Comparison of ENCODE assay signal across 8 cellular contexts in genomic region chr1:40038693-40039092, GRCh38. TPM values are rescaled to one million over a fixed set of nuclear protein-coding genes. Genes with fewer than 3 reads are reported as not detected.
DNase-seq lines count a peak whose midpoint lies in the region; ATAC-seq and TF ChIP-seq lines count a peak whose summit lies in the region.

No MANE protein-coding gene starts in this region.

- H3K27me3 ChIP-seq in lower lobe of right lung (ENCODE audit: low read depth) = no peaks in the 10 kb centered on the region

- ATAC-seq in lower lobe of right lung = no peak
- no peak for ATAC-seq in HG03354 (IDR thresholded peaks at IDR 0.05; ENCODE audit: poor library complexity, severe bottlenecking, unreplicated experiment)

- peak overlapping the region; percentile 100 for H3K27ac ChIP-seq in lower lobe of right lung

- peaks cover 6% of the 10 kb centered on the region for H3K27me3 Mint-ChIP-seq in activated naive CD4-positive, alpha-beta T cell treated with anti-CD3 and anti-CD28 coated beads, Interleukin-2, amount 10 ng/mL, durations not matched to agents 7 days and 5 days
- H3K27me3 Mint-ChIP-seq in activated CD4-positive, alpha-beta memory T cell treated with anti-CD3 and anti-CD28 coated beads for 36 hours = no peaks in the 10 kb centered on the region
- H3K27me3 Mint-ChIP-seq in type B pancreatic cell = peaks cover 3% of the 10 kb centered on the region

- H3K4me3 Mint-ChIP-seq in activated naive CD4-positive, alpha-beta T cell treated with anti-CD3 and anti-CD28 coated beads, Interleukin-2, amount 10 ng/mL, durations not matched to agents 7 days and 5 days = peak overlapping the region; percentile 93
- H3K4me3 Mint-ChIP-seq in activated CD4-positive, alpha-beta memory T cell treated with anti-CD3 and anti-CD28 coated beads for 36 hours = peak overlapping the region; percentile 58
- H3K4me3 Mint-ChIP-seq in type B pancreatic cell = peak overlapping the region; percentile 38

- no peaks in the 10 kb centered on the region for H3K9me3 ChIP-seq in lower lobe of right lung

- POLR2A ChIA-PET in activated CD4-positive, alpha-beta memory T cell treated with anti-CD3 and anti-CD28 coated beads for 36 hours (lab: Charles Lee) = interaction anchor here (0.9 to 4.1 kb wide), 4 partner anchors 12 to 941 kb away, joined by 3 to 27 read pairs (median 4); partner anchors contain the start of gene CTPS1

- H3K36me3 ChIP-seq in lower lobe of right lung = peaks cover 10% of the 10 kb centered on the region

- CTCF ChIA-PET in activated naive CD4-positive, alpha-beta T cell treated with anti-CD3 and anti-CD28 coated beads, Interleukin-2, amount 10 ng/mL, durations not matched to agents 7 days and 5 days (lab: Charles Lee) = interaction anchor here (1.1 to 1.6 kb wide), 3 partner anchors 20 to 216 kb away, joined by 3 to 4 read pairs (median 3); no protein-coding TSS in a partner anchor
- CTCF ChIA-PET in activated CD4-positive, alpha-beta memory T cell treated with anti-CD3 and anti-CD28 coated beads for 36 hours (lab: Charles Lee) = interaction anchor here (0.6 to 1.8 kb wide), 6 partner anchors 21 to 244 kb away, joined by 3 to 9 read pairs (median 4); partner anchors contain the start of gene MYCL

- peaks cover 73% of the 10 kb centered on the region for H3K4me1 Mint-ChIP-seq in activated naive CD4-positive, alpha-beta T cell treated with anti-CD3 and anti-CD28 coated beads, Interleukin-2, amount 10 ng/mL, durations not matched to agents 7 days and 5 days
- peaks cover 47% of the 10 kb centered on the region for H3K4me1 Mint-ChIP-seq in activated CD4-positive, alpha-beta memory T cell treated with anti-CD3 and anti-CD28 coated beads for 36 hours (ENCODE audit: low read depth)
- peaks cover 22% of the 10 kb centered on the region for H3K4me1 Mint-ChIP-seq in type B pancreatic cell (ENCODE audit: unreplicated experiment)

- H3K9me3 Mint-ChIP-seq in activated naive CD4-positive, alpha-beta T cell treated with anti-CD3 and anti-CD28 coated beads, Interleukin-2, amount 10 ng/mL, durations not matched to agents 7 days and 5 days = no peaks in the 10 kb centered on the region
- no peaks in the 10 kb centered on the region for H3K9me3 Mint-ChIP-seq in activated CD4-positive, alpha-beta memory T cell treated with anti-CD3 and anti-CD28 coated beads for 36 hours
- no peaks in the 10 kb centered on the region for H3K9me3 Mint-ChIP-seq in type B pancreatic cell

- H3K4me1 ChIP-seq in lower lobe of right lung = peaks cover 71% of the 10 kb centered on the region

- peak overlapping the region; percentile 98 for H3K27ac Mint-ChIP-seq in activated naive CD4-positive, alpha-beta T cell treated with anti-CD3 and anti-CD28 coated beads, Interleukin-2, amount 10 ng/mL, durations not matched to agents 7 days and 5 days
- H3K27ac Mint-ChIP-seq in activated CD4-positive, alpha-beta memory T cell treated with anti-CD3 and anti-CD28 coated beads for 36 hours = peak overlapping the region; percentile 98
- peak overlapping the region; percentile 98 for H3K27ac Mint-ChIP-seq in type B pancreatic cell

- H3K36me3 Mint-ChIP-seq in activated naive CD4-positive, alpha-beta T cell treated with anti-CD3 and anti-CD28 coated beads, Interleukin-2, amount 10 ng/mL, durations not matched to agents 7 days and 5 days = peaks cover 32% of the 10 kb centered on the region
- H3K36me3 Mint-ChIP-seq in activated CD4-positive, alpha-beta memory T cell treated with anti-CD3 and anti-CD28 coated beads for 36 hours = peaks cover 25% of the 10 kb centered on the region
- peaks cover 10% of the 10 kb centered on the region for H3K36me3 Mint-ChIP-seq in type B pancreatic cell

- no peak for DNase-seq in activated naive CD4-positive, alpha-beta T cell treated with anti-CD3 and anti-CD28 coated beads, Interleukin-2, amount 10 ng/mL, durations not matched to agents 7 days and 5 days
- no peak for DNase-seq in activated naive CD4-positive, alpha-beta T cell (lab: John Stamatoyannopoulos, UW)
- no peak for DNase-seq in activated CD4-positive, alpha-beta memory T cell treated with anti-CD3 and anti-CD28 coated beads for 36 hours
- DNase-seq in lower lobe of right lung (no peak), type B pancreatic cell (ENCODE audit: extremely low spot score, unreplicated experiment) (no peak), mesenteric fat pad (ENCODE audit: low spot score) (no peak), GM10266 (ENCODE audit: extremely low spot score) (no peak)

- TF ChIP-seq CTCF in lower lobe of right lung (IDR thresholded peaks at IDR 0.05) = no peak
- no peak for TF ChIP-seq CTCF in type B pancreatic cell (conservative IDR thresholded peaks at IDR 0.05)
- TF ChIP-seq CTCF in GM10266 (IDR thresholded peaks at IDR 0.05; ENCODE audit: control insufficient read depth, insufficient read depth, low read depth, missing control alignments) = no peak

- intact Hi-C loops in activated CD4-positive, alpha-beta memory T cell treated with anti-CD3 and anti-CD28 coated beads for 36 hours (cut with micrococcal nuclease) = no loop called here
- intact Hi-C loops in lower lobe of right lung (cut with DNase I) = no loop called here

- H3K4me3 ChIP-seq in lower lobe of right lung = no peak overlapping the region

RNA-seq across cellular contexts. Expression of gene CAP1, which starts 1.8 kb away (rescaled TPM):
- 100 to 1,000 TPM; 616 to 633 TPM for total RNA-seq in activated CD4-positive, alpha-beta memory T cell treated with anti-CD3 and anti-CD28 coated beads for 36 hours
- total RNA-seq in lower lobe of right lung (365 TPM), type B pancreatic cell (ENCODE audit: low replicate concordance) (210 and 274 TPM in 2 replicates), mesenteric fat pad (381 TPM)

RNA-seq across cellular contexts. Expression of gene PPT1, which starts 58.4 kb away (rescaled TPM):
- total RNA-seq in activated CD4-positive, alpha-beta memory T cell treated with anti-CD3 and anti-CD28 coated beads for 36 hours = 10 to 100 TPM; 67.1 to 67.4 TPM
- total RNA-seq in lower lobe of right lung = 195 TPM
- total RNA-seq in type B pancreatic cell (ENCODE audit: low replicate concordance) = 73.6 and 79.6 TPM in 2 replicates
- total RNA-seq in mesenteric fat pad = 94.0 TPM

Comparison
In these comparisons a context has a peak if more than half of its experiments do, and no peak if none do; other contexts are left out.
1. H3K4me3 Mint-ChIP-seq: peak in every context shown above with its lines; median percentile 93 in activated naive CD4-positive, alpha-beta T cell treated with anti-CD3 and anti-CD28 coated beads, Interleukin-2, amount 10 ng/mL, durations not matched to agents 7 days and 5 days; 58 in activated CD4-positive, alpha-beta memory T cell treated with anti-CD3 and anti-CD28 coated beads for 36 hours; 38 in type B pancreatic cell.